Comparison of ENCODE assay signal across 15 cellular contexts in genomic region chr22:37240941-37241320, GRCh38. TPM values are rescaled to one million over a fixed set of nuclear protein-coding genes. Genes with fewer than 3 reads are reported as not detected.
DNase-seq lines count a peak whose midpoint lies in the region; ATAC-seq lines count a peak whose summit lies in the region.
"Had no signal": no experiment of that assay in that cellular context is flagged by ENCODE, and none has a peak within 500 bp of the region (broad histone marks: within the 10 kb centered on the region; RNA-seq: fewer than 3 reads in every experiment).

No MANE protein-coding gene starts in this region.

- H3K27me3 Mint-ChIP-seq in activated CD8-positive, alpha-beta T cell treated with anti-CD3 and anti-CD28 coated beads, Interleukin-2, amount 10 ng/mL, durations not matched to agents 7 days and 5 days (ENCODE audit: low read depth) = no peaks in the 10 kb centered on the region
- H3K27me3 Mint-ChIP-seq in memory B cell = no peaks in the 10 kb centered on the region

- ATAC-seq in activated CD8-positive, alpha-beta T cell treated with anti-CD3 and anti-CD28 coated beads, Interleukin-2, amount 10 ng/mL, durations not matched to agents 7 days and 5 days = no peak
- ATAC-seq in memory B cell (ENCODE audit: low read depth) (no peak), HG03432 (IDR thresholded peaks at IDR 0.05; ENCODE audit: unreplicated experiment) (no peak), GM19452 (IDR thresholded peaks at IDR 0.05; ENCODE audit: unreplicated experiment) (no peak)
- ATAC-seq: GM23338 had no signal

- POLR2A ChIA-PET in activated CD8-positive, alpha-beta T cell treated with anti-CD3 and anti-CD28 coated beads, Interleukin-2, amount 10 ng/mL, durations not matched to agents 7 days and 5 days (lab: Charles Lee) = interaction anchor here (0.5 to 9.5 kb wide), 9 partner anchors 10 to 603 kb away, joined by 3 to 278 read pairs (median 4); partner anchors contain the start of gene ANKRD54

- peaks cover 80% of the 10 kb centered on the region for H3K36me3 Mint-ChIP-seq in activated CD8-positive, alpha-beta T cell treated with anti-CD3 and anti-CD28 coated beads, Interleukin-2, amount 10 ng/mL, durations not matched to agents 7 days and 5 days (ENCODE audit: low read depth)
- H3K36me3 Mint-ChIP-seq in memory B cell = peaks cover 37% of the 10 kb centered on the region
- H3K36me3 Mint-ChIP-seq: mesothelial cell of epicardium had no signal

- no peaks in the 10 kb centered on the region for H3K9me3 Mint-ChIP-seq in activated CD8-positive, alpha-beta T cell treated with anti-CD3 and anti-CD28 coated beads, Interleukin-2, amount 10 ng/mL, durations not matched to agents 7 days and 5 days (ENCODE audit: insufficient read depth)
- H3K9me3 Mint-ChIP-seq in memory B cell = no peaks in the 10 kb centered on the region
- H3K9me3 Mint-ChIP-seq: GM23338, mesothelial cell of epicardium had no signal

- CTCF ChIA-PET in activated CD8-positive, alpha-beta T cell treated with anti-CD3 and anti-CD28 coated beads, Interleukin-2, amount 10 ng/mL, durations not matched to agents 7 days and 5 days (lab: Charles Lee) = interaction anchor here (0.7 to 10.2 kb wide), 8 partner anchors 11 to 75 kb away, joined by 3 to 195 read pairs (median 4); no protein-coding TSS in a partner anchor

- H3K27ac Mint-ChIP-seq in activated CD8-positive, alpha-beta T cell treated with anti-CD3 and anti-CD28 coated beads, Interleukin-2, amount 10 ng/mL, durations not matched to agents 7 days and 5 days = peak overlapping the region; percentile 99
- peak overlapping the region; percentile 97 for H3K27ac Mint-ChIP-seq in memory B cell
- H3K27ac Mint-ChIP-seq: GM23338, mesothelial cell of epicardium had no signal

- peaks cover 74% of the 10 kb centered on the region for H3K4me1 Mint-ChIP-seq in activated CD8-positive, alpha-beta T cell treated with anti-CD3 and anti-CD28 coated beads, Interleukin-2, amount 10 ng/mL, durations not matched to agents 7 days and 5 days (ENCODE audit: low read depth)
- H3K4me1 Mint-ChIP-seq in memory B cell = peaks cover 73% of the 10 kb centered on the region

- peak overlapping the region; percentile 99 for H3K4me3 Mint-ChIP-seq in activated CD8-positive, alpha-beta T cell treated with anti-CD3 and anti-CD28 coated beads, Interleukin-2, amount 10 ng/mL, durations not matched to agents 7 days and 5 days
- H3K4me3 Mint-ChIP-seq in memory B cell = peak overlapping the region; percentile 79
- H3K4me3 Mint-ChIP-seq: GM23338, mesothelial cell of epicardium had no signal

- peak; percentile 31 for DNase-seq in stimulated activated CD4-positive, alpha-beta T cell treated with anti-CD3 and anti-CD28 coated beads, Interleukin-4, amount 100 ng/mL, for 1 hour
- DNase-seq in stimulated activated CD4-positive, alpha-beta T cell treated with anti-CD3 and anti-CD28 coated beads, Interleukin-12 subunit alpha, Interleukin-12 subunit beta, amount 100 ng/mL, for 4 hours = no peak
- peak; percentile 53 for DNase-seq in activated CD8-positive, alpha-beta T cell treated with anti-CD3 and anti-CD28 coated beads, Interleukin-2, amount 10 ng/mL, durations not matched to agents 7 days and 5 days
- DNase-seq in memory B cell (ENCODE audit: low spot score in 2 of 2) (no peak), NCI-H2107 treated with DMSO at 0.1 percent for 48 hours (lab: John Stamatoyannopoulos, UW; ENCODE audit: unreplicated experiment) (no peak), HuH-7.5 (ENCODE audit: low spot score) (no peak)
- DNase-seq: NCI-H2029, SW 1271 had no signal

RNA-seq across cellular contexts. Expression of gene RAC2, which starts 3.1 kb away (rescaled TPM):
- total RNA-seq in activated CD8-positive, alpha-beta T cell treated with anti-CD3 and anti-CD28 coated beads, Interleukin-2, amount 10 ng/mL, durations not matched to agents 7 days and 5 days = 1,000 to 10,000 TPM; 1,167 to 1,252 TPM

RNA-seq across cellular contexts. Expression of gene SSTR3, which starts 28.7 kb away (rescaled TPM):
- 1 to 10 TPM; 3.5 to 3.6 TPM for total RNA-seq in activated CD8-positive, alpha-beta T cell treated with anti-CD3 and anti-CD28 coated beads, Interleukin-2, amount 10 ng/mL, durations not matched to agents 7 days and 5 days
- total RNA-seq: epithelial cell of proximal tubule, right atrium auricular region, ureter had no signal

RNA-seq across cellular contexts. Expression of gene CYTH4, which starts 41.4 kb away (rescaled TPM):
- total RNA-seq in activated CD8-positive, alpha-beta T cell treated with anti-CD3 and anti-CD28 coated beads, Interleukin-2, amount 10 ng/mL, durations not matched to agents 7 days and 5 days = 100 to 1,000 TPM; 107 to 114 TPM
- total RNA-seq: epithelial cell of proximal tubule, GM23338, mesothelial cell of epicardium had no signal

RNA-seq across cellular contexts. Expression of gene C1QTNF6, which starts 52.9 kb away (rescaled TPM):
- total RNA-seq in activated CD8-positive, alpha-beta T cell treated with anti-CD3 and anti-CD28 coated beads, Interleukin-2, amount 10 ng/mL, durations not matched to agents 7 days and 5 days = 1 to 10 TPM; 6.1 to 6.2 TPM

Comparison
In these comparisons a context has a peak if more than half of its experiments do, and no peak if none do; other contexts are left out.
1. DNase-seq: peak in stimulated activated CD4-positive, alpha-beta T cell treated with anti-CD3 and anti-CD28 coated beads, Interleukin-4, amount 100 ng/mL, for 1 hour (single experiment) and activated CD8-positive, alpha-beta T cell treated with anti-CD3 and anti-CD28 coated beads, Interleukin-2, amount 10 ng/mL, durations not matched to agents 7 days and 5 days (single experiment); none in stimulated activated CD4-positive, alpha-beta T cell treated with anti-CD3 and anti-CD28 coated beads, Interleukin-12 subunit alpha, Interleukin-12 subunit beta, amount 100 ng/mL, for 4 hours (single experiment), memory B cell (0 of 2), NCI-H2107 treated with DMSO at 0.1 percent for 48 hours (single experiment) and HuH-7.5 (single experiment).